ENCODE assay signal across 19 cellular contexts in genomic region chr1:198528376-198528775, GRCh38. TPM values are rescaled to one million over a fixed set of nuclear protein-coding genes. Genes with fewer than 3 reads are reported as not detected.
DNase-seq lines count a peak whose midpoint lies in the region; ATAC-seq, FAIRE-seq and TF ChIP-seq lines count a peak whose summit lies in the region.
"Had no signal": no experiment of that assay in that cellular context is flagged by ENCODE, and none has a peak within 500 bp of the region (broad histone marks: within the 10 kb centered on the region; RNA-seq: fewer than 3 reads in every experiment).

No MANE protein-coding gene starts in this region.

- H3K4me3 ChIP-seq in MG63 = no peak overlapping the region
- H3K4me3 ChIP-seq in choroid plexus epithelial cell (ENCODE audit: low read depth, low read length) = no peak overlapping the region
- H3K4me3 ChIP-seq: BLaER1, body of pancreas had no signal

- FAIRE-seq in urothelium cell line (lab: Jason Lieb, UNC) = no peak

- no peak for TF ChIP-seq CTCF in choroid plexus epithelial cell (conservative IDR thresholded peaks at IDR 0.05; ENCODE audit: low read depth, low read length)

- H3K27me3 Mint-ChIP-seq in activated T-helper 1 cell treated with anti-CD3 and anti-CD28 coated beads, Interleukin-12 subunit alpha, Interleukin-12 subunit beta, Interleukin-2, Interleukin-4 antibody, amounts not matched to agents 30 ng/mL and 10 ng/mL and 1 ng/mL, durations not matched to agents 14 hours and 24 hours and 36 hours (ENCODE audit: insufficient read depth) = no peaks in the 10 kb centered on the region

- no peak overlapping the region for H3K4me3 Mint-ChIP-seq in activated T-helper 1 cell treated with anti-CD3 and anti-CD28 coated beads, Interleukin-12 subunit alpha, Interleukin-12 subunit beta, Interleukin-2, Interleukin-4 antibody, amounts not matched to agents 30 ng/mL and 10 ng/mL and 1 ng/mL, durations not matched to agents 14 hours and 24 hours and 36 hours

- no peak overlapping the region for H3K27ac Mint-ChIP-seq in activated T-helper 1 cell treated with anti-CD3 and anti-CD28 coated beads, Interleukin-12 subunit alpha, Interleukin-12 subunit beta, Interleukin-2, Interleukin-4 antibody, amounts not matched to agents 30 ng/mL and 10 ng/mL and 1 ng/mL, durations not matched to agents 14 hours and 24 hours and 36 hours

- H3K36me3 Mint-ChIP-seq in activated T-helper 1 cell treated with anti-CD3 and anti-CD28 coated beads, Interleukin-12 subunit alpha, Interleukin-12 subunit beta, Interleukin-2, Interleukin-4 antibody, amounts not matched to agents 30 ng/mL and 10 ng/mL and 1 ng/mL, durations not matched to agents 14 hours and 24 hours and 36 hours (ENCODE audit: low read depth) = peaks cover 6% of the 10 kb centered on the region

- peaks cover 3% of the 10 kb centered on the region for H3K9me3 Mint-ChIP-seq in activated T-helper 1 cell treated with anti-CD3 and anti-CD28 coated beads, Interleukin-12 subunit alpha, Interleukin-12 subunit beta, Interleukin-2, Interleukin-4 antibody, amounts not matched to agents 30 ng/mL and 10 ng/mL and 1 ng/mL, durations not matched to agents 14 hours and 24 hours and 36 hours

- H3K9me3 ChIP-seq in MG63 = no peaks in the 10 kb centered on the region
- H3K9me3 ChIP-seq: BLaER1, body of pancreas had no signal

- peaks cover 9% of the 10 kb centered on the region for H3K36me3 ChIP-seq in MG63
- H3K36me3 ChIP-seq: BLaER1 had no signal

- no peaks in the 10 kb centered on the region for H3K27me3 ChIP-seq in MG63
- H3K27me3 ChIP-seq: BLaER1, body of pancreas had no signal

- peak; percentile 60 for DNase-seq in EL
- DNase-seq in MG63 = peak; percentile 6
- DNase-seq in choroid plexus epithelial cell (ENCODE audit: low read depth) = peak; percentile 67
- DNase-seq in myocyte (ENCODE audit: low read depth) = peak; percentile 5
- DNase-seq in T-helper 1 cell = no peak
- DNase-seq in activated T-helper 1 cell treated with anti-CD3 and anti-CD28 coated beads, Interleukin-12 subunit alpha, Interleukin-12 subunit beta, Interleukin-2, Interleukin-4 antibody, amounts not matched to agents 30 ng/mL and 10 ng/mL and 1 ng/mL, durations not matched to agents 14 hours and 24 hours and 36 hours (ENCODE audit: low spot score) = no peak
- no peak for DNase-seq in urothelium cell line (ENCODE audit: low spot score)
- DNase-seq: activated CD4-positive, alpha-beta T cell treated with anti-CD3 and anti-CD28 coated beads for 1 hour; activated gamma-delta T cell treated with Interleukin-2 at 50 U/mL for 16 hours; body of pancreas; Kasumi-1; NCI-H1694; NCI-H446 treated with DMSO at 0.1 percent for 48 hours; right cardiac atrium; SHP77 treated with DMSO at 0.1 percent for 48 hours; substantia nigra had no signal

- peaks cover 23% of the 10 kb centered on the region for H3K4me1 Mint-ChIP-seq in activated T-helper 1 cell treated with anti-CD3 and anti-CD28 coated beads, Interleukin-12 subunit alpha, Interleukin-12 subunit beta, Interleukin-2, Interleukin-4 antibody, amounts not matched to agents 30 ng/mL and 10 ng/mL and 1 ng/mL, durations not matched to agents 14 hours and 24 hours and 36 hours (ENCODE audit: low read depth)

- intact Hi-C loops in activated T-helper 1 cell treated with anti-CD3 and anti-CD28 coated beads, Interleukin-12 subunit alpha, Interleukin-12 subunit beta, Interleukin-2, Interleukin-4 antibody, amounts not matched to agents 30 ng/mL and 10 ng/mL and 1 ng/mL, durations not matched to agents 14 hours and 24 hours and 36 hours (cut with micrococcal nuclease) = no loop called here

- no peak for ATAC-seq in GM21576 (IDR thresholded peaks at IDR 0.05; ENCODE audit: unreplicated experiment)
- ATAC-seq: body of pancreas, esophagus mucosa, right cardiac atrium had no signal

RNA-seq across cellular contexts. Expression of gene ATP6V1G3, which starts 12.1 kb away (rescaled TPM):
- total RNA-seq in MG63 (2014; rRNA removed; shearing (Covaris generic); ENCODE audit: low replicate concordance) = 6.7 TPM in 1 of 2 replicates, not detected in the other
- total RNA-seq in myocyte = not detected in 2 replicates
- 1.9 TPM for polyA plus RNA-seq in myocyte (2012)
- not detected in 2 replicates for total RNA-seq in activated T-helper 1 cell treated with anti-CD3 and anti-CD28 coated beads, Interleukin-12 subunit alpha, Interleukin-12 subunit beta, Interleukin-2, Interleukin-4 antibody, amounts not matched to agents 30 ng/mL and 10 ng/mL and 1 ng/mL, durations not matched to agents 14 hours and 24 hours and 36 hours
- total RNA-seq: body of pancreas, esophagus mucosa, right cardiac atrium had no signal
- polyA plus RNA-seq: right cardiac atrium had no signal

Comparison
In these comparisons a context has a peak if more than half of its experiments do, and no peak if none do; other contexts are left out.
1. DNase-seq: peak in EL (single experiment), MG63 (single experiment), choroid plexus epithelial cell (single experiment) and myocyte (single experiment); none in T-helper 1 cell (0 of 5), activated T-helper 1 cell treated with anti-CD3 and anti-CD28 coated beads, Interleukin-12 subunit alpha, Interleukin-12 subunit beta, Interleukin-2, Interleukin-4 antibody, amounts not matched to agents 30 ng/mL and 10 ng/mL and 1 ng/mL, durations not matched to agents 14 hours and 24 hours and 36 hours (single experiment) and urothelium cell line (single experiment).